10 cellular contexts compared by ENCODE assay signal in genomic region chr6:42100029-42100901, GRCh38. TPM values are rescaled to one million over a fixed set of nuclear protein-coding genes. Genes with fewer than 3 reads are reported as not detected.
DNase-seq lines count a peak whose midpoint lies in the region; ATAC-seq and TF ChIP-seq lines count a peak whose summit lies in the region.
"Had no signal": no experiment of that assay in that cellular context is flagged by ENCODE, and none has a peak within 500 bp of the region (broad histone marks: within the 10 kb centered on the region; RNA-seq: fewer than 3 reads in every experiment).

No MANE protein-coding gene starts in this region.

- H3K4me3 ChIP-seq in lower lobe of right lung (no peak overlapping the region), thyroid gland (replicated peaks in 1 of 3) (no peak overlapping the region)

- POLR2A ChIA-PET in activated naive CD8-positive, alpha-beta T cell treated with anti-CD3 and anti-CD28 coated beads, Interleukin-2, amount 10 ng/mL, durations not matched to agents 7 days and 5 days (lab: Charles Lee) = no interaction called here

- DNase-seq in activated T-cell treated with anti-CD3 and anti-CD28 coated beads for 48 hours (ENCODE audit: low read depth) (peak; percentile 41), lower lobe of right lung (no peak), thyroid gland (no peak), NCI-H2081 (lab: John Stamatoyannopoulos, UW) (no peak)
- no peak for DNase-seq in activated T-cell treated with anti-CD3 and anti-CD28 coated beads, Interleukin-2, amount 50 U/mL, for 1 hour
- no peak for DNase-seq in activated naive CD8-positive, alpha-beta T cell treated with anti-CD3 and anti-CD28 coated beads, Interleukin-2, amount 10 ng/mL, durations not matched to agents 7 days and 5 days
- DNase-seq: BE2C had no signal

- intact Hi-C loops in lower lobe of right lung (cut with DNase I) (no loop called here), thyroid gland (cut with DNase I) (loop anchor here (10.0 kb wide), 1 partner anchor 65 kb away; no protein-coding TSS in a partner anchor)

- H3K9me3 Mint-ChIP-seq in activated naive CD8-positive, alpha-beta T cell treated with anti-CD3 and anti-CD28 coated beads, Interleukin-2, amount 10 ng/mL, durations not matched to agents 7 days and 5 days = no peaks in the 10 kb centered on the region

- no peak overlapping the region for H3K4me3 Mint-ChIP-seq in activated naive CD8-positive, alpha-beta T cell treated with anti-CD3 and anti-CD28 coated beads, Interleukin-2, amount 10 ng/mL, durations not matched to agents 7 days and 5 days

- ATAC-seq in activated naive CD8-positive, alpha-beta T cell treated with anti-CD3 and anti-CD28 coated beads, Interleukin-2, amount 10 ng/mL, durations not matched to agents 7 days and 5 days (ENCODE audit: low read depth) = no peak
- ATAC-seq in lower lobe of right lung = peak in 1 of 2 donors; percentile 32
- no peak for ATAC-seq in GM18861 (IDR thresholded peaks at IDR 0.05; ENCODE audit: unreplicated experiment)
- no peak for ATAC-seq in GM21619 (IDR thresholded peaks at IDR 0.05; ENCODE audit: unreplicated experiment)

- H3K4me1 ChIP-seq in lower lobe of right lung = peaks cover 56% of the 10 kb centered on the region
- peaks cover 70 to 92% of the 10 kb centered on the region in 2 donors for H3K4me1 ChIP-seq in thyroid gland
- H3K4me1 ChIP-seq: BE2C had no signal

- no peak for TF ChIP-seq POLR2A in thyroid gland (IDR thresholded peaks at IDR 0.05)

- H3K36me3 ChIP-seq in lower lobe of right lung (no peaks in the 10 kb centered on the region), thyroid gland (no peaks in the 10 kb centered on the region)
- H3K36me3 ChIP-seq: BE2C had no signal

- H3K27me3 ChIP-seq in lower lobe of right lung (ENCODE audit: low read depth) (no peaks in the 10 kb centered on the region), thyroid gland (no peaks in the 10 kb centered on the region)
- H3K27me3 ChIP-seq: BE2C had no signal

- peak overlapping the region; percentile 66 for H3K27ac ChIP-seq in lower lobe of right lung
- peak overlapping the region; percentile 80 to 92 (median 82) for H3K27ac ChIP-seq in thyroid gland

- H3K9me3 ChIP-seq in lower lobe of right lung (no peaks in the 10 kb centered on the region), thyroid gland (no peaks in the 10 kb centered on the region)
- H3K9me3 ChIP-seq: BE2C had no signal

- TF ChIP-seq CTCF in lower lobe of right lung (IDR thresholded peaks at IDR 0.05) = no peak
- TF ChIP-seq CTCF in thyroid gland (IDR thresholded peaks at IDR 0.05) = no peak

- H3K4me1 Mint-ChIP-seq in activated naive CD8-positive, alpha-beta T cell treated with anti-CD3 and anti-CD28 coated beads, Interleukin-2, amount 10 ng/mL, durations not matched to agents 7 days and 5 days = peaks cover 19% of the 10 kb centered on the region

- H3K27ac Mint-ChIP-seq in activated naive CD8-positive, alpha-beta T cell treated with anti-CD3 and anti-CD28 coated beads, Interleukin-2, amount 10 ng/mL, durations not matched to agents 7 days and 5 days = peak overlapping the region; percentile 43

- no peaks in the 10 kb centered on the region for H3K27me3 Mint-ChIP-seq in activated naive CD8-positive, alpha-beta T cell treated with anti-CD3 and anti-CD28 coated beads, Interleukin-2, amount 10 ng/mL, durations not matched to agents 7 days and 5 days

- H3K36me3 Mint-ChIP-seq in activated naive CD8-positive, alpha-beta T cell treated with anti-CD3 and anti-CD28 coated beads, Interleukin-2, amount 10 ng/mL, durations not matched to agents 7 days and 5 days = no peaks in the 10 kb centered on the region

- WGBS in thyroid gland, 2 donors = 63 to 72% methylated on average over 14 of the region's 14 CpGs

RNA-seq across cellular contexts. Expression of gene C6orf132, which starts 42.2 kb away (rescaled TPM):
- under 1 TPM; 0.08 to 0.14 TPM for total RNA-seq in activated naive CD8-positive, alpha-beta T cell treated with anti-CD3 and anti-CD28 coated beads, Interleukin-2, amount 10 ng/mL, durations not matched to agents 7 days and 5 days
- total RNA-seq in lower lobe of right lung (13.5 TPM), thyroid gland (10 to 100 TPM; 14.8 to 34.3 (median 30.6) TPM)
- total RNA-seq: NCI-H460 had no signal

RNA-seq across cellular contexts. Expression of gene TAF8, which starts 49.9 kb away (rescaled TPM):
- total RNA-seq in activated naive CD8-positive, alpha-beta T cell treated with anti-CD3 and anti-CD28 coated beads, Interleukin-2, amount 10 ng/mL, durations not matched to agents 7 days and 5 days = 10 to 100 TPM; 46.2 to 50.4 TPM
- total RNA-seq in lower lobe of right lung = 35.1 TPM
- total RNA-seq in thyroid gland = 100 to 1,000 TPM in 1 of 4 donors, 10 to 100 TPM in 3; 52.0 to 131 (median 72.2) TPM

Comparison
In these comparisons a context has a peak if more than half of its experiments do, and no peak if none do; other contexts are left out.
1. RNA of gene C6orf132, which starts 42.2 kb away (total RNA-seq): 14.8 to 34.3 TPM in thyroid gland and 13.5 TPM in lower lobe of right lung (single experiment); 0.08 to 0.14 TPM in activated naive CD8-positive, alpha-beta T cell treated with anti-CD3 and anti-CD28 coated beads, Interleukin-2, amount 10 ng/mL, durations not matched to agents 7 days and 5 days; every median in the first group is over 10 times any median in the second.